Comparison of ENCODE assay signal across 12 cellular contexts in the genomic region with DNA sequence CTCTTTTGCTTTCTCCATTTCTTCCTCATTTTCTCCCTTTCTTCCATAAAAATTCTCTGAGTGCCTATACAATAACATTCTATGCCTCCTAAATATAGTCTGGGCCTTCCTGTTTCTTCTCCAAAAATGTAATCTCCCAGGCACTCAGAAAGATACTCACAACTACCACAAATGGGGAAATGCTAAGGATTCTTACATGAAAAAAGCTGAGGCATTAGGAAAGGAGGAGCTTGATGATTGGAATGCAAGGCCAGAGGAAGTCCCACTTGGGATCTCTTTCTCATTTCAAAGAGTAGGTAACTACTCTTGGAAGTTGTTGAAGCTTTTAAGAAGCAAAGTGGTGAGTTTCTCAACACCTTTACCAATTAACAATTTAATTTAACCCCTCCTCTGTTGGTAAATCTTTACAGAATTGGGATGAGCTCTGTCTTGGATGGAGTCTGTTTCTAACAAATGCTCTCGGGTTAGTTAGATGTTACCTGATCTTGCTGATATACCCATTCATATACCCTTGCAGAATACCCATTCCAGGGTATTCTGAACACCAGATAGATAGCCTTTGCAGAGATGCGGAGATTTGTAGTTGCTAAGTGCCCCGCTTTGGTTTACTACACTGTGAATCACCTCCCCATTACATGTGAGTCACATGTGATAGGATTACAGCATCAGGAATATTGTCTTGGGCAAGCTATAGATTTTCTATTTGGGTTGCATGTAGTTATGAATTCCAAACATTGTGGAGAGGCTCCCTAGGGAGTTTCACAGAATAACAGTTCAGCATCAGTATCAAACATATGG. TPM values are rescaled to one million over a fixed set of nuclear protein-coding genes. Genes with fewer than 3 reads are reported as not detected.
DNase-seq lines count a peak whose midpoint lies in the region; ATAC-seq and TF ChIP-seq lines count a peak whose summit lies in the region.
"Had no signal": no experiment of that assay in that cellular context is flagged by ENCODE, and none has a peak within 500 bp of the region (broad histone marks: within the 10 kb centered on the region; RNA-seq: fewer than 3 reads in every experiment).

No MANE protein-coding gene starts in this region.

- H3K4me1 Mint-ChIP-seq in neural crest cell: peaks cover 21% of the 10 kb centered on the region

- no peak overlapping the region for H3K27ac Mint-ChIP-seq in neural crest cell (ENCODE audit: unreplicated experiment)
- H3K27ac Mint-ChIP-seq: effector memory CD8-positive, alpha-beta T cell had no signal

- H3K36me3 Mint-ChIP-seq in neural crest cell (ENCODE audit: low read depth): no peaks in the 10 kb centered on the region

- peaks cover 74% of the 10 kb centered on the region for H3K27me3 Mint-ChIP-seq in neural crest cell (ENCODE audit: low read depth)

- TF ChIP-seq CTCF in neural crest cell (conservative IDR thresholded peaks at IDR 0.05): no peak

- ATAC-seq in GM18519 (IDR thresholded peaks at IDR 0.05; ENCODE audit: low FRiP score, unreplicated experiment): no peak
- ATAC-seq: effector memory CD8-positive, alpha-beta T cell had no signal

- H3K9me3 Mint-ChIP-seq in neural crest cell: no peaks in the 10 kb centered on the region

- H3K4me3 Mint-ChIP-seq in neural crest cell: peak overlapping the region; percentile 5
- H3K4me3 Mint-ChIP-seq: effector memory CD8-positive, alpha-beta T cell had no signal

- DNase-seq in HCEC 1CT: peak; percentile 67
- DNase-seq in amniotic stem cell (lab: John Stamatoyannopoulos, UW): peak; percentile 9
- DNase-seq in fibroblast of peridontal ligament (ENCODE audit: extremely low read depth): peak; percentile 70
- no peak for DNase-seq in neural crest cell (ENCODE audit: low read depth, low spot score)
- DNase-seq in HK-2 (ENCODE audit: unreplicated experiment): no peak
- DNase-seq in pons (ENCODE audit: low spot score): no peak
- no peak for DNase-seq in Ammon's horn (ENCODE audit: low spot score)
- DNase-seq: activated CD4-positive, CD25-positive, alpha-beta regulatory T cell treated with anti-CD3 and anti-CD28 coated beads, Interleukin-2, amount 50 U/mL, for 72 hours; adrenal gland; effector memory CD8-positive, alpha-beta T cell had no signal

RNA-seq across cellular contexts. Expression of gene VSNL1, which starts 3.6 kb away (rescaled TPM):
- total RNA-seq in neural crest cell: 1.7 and 2.1 TPM in 2 replicates
- total RNA-seq: G401 had no signal

RNA-seq across cellular contexts. Expression of gene RAD51AP2, which starts 25.8 kb away (rescaled TPM):
- 0.16 and 0.23 TPM in 2 replicates for total RNA-seq in neural crest cell
- total RNA-seq: G401 had no signal

Comparison
In these comparisons a context has a peak if more than half of its experiments do, and no peak if none do; other contexts are left out.
1. DNase-seq: peak in HCEC 1CT (single experiment), amniotic stem cell (single experiment) and fibroblast of peridontal ligament (single experiment); none in neural crest cell (single experiment), HK-2 (single experiment), pons (single experiment) and Ammon's horn (single experiment).